Comparison of ENCODE assay signal across 15 cellular contexts in the genomic region with DNA sequence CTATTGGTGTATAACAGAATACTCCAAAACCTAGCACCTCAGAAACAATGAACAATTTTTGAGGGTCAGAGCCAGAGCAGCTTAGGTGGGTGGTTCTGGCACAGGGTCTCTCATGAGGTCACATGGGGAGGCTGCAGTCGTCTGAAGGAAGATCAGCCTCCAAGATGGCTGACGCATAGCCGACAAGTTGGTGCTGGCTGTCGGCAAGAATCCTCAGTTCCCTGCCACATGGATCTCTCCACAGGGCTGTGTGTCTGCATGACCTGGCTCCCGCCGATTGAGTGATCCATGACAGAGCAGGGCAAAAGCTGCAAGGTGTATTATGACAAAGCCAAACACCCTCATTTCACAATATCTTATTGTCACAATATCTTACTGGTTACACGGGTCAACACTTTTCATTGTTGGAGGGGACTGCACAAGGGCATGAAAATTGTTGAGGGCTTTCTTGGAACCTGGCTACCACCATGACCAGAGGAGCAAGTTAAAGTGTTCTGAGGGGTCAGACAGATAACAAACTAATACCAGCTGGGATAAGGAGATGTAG. TPM values are rescaled to one million over a fixed set of nuclear protein-coding genes. Genes with fewer than 3 reads are reported as not detected.
DNase-seq lines count a peak whose midpoint lies in the region; ATAC-seq and TF ChIP-seq lines count a peak whose summit lies in the region.
"Had no signal": no experiment of that assay in that cellular context is flagged by ENCODE, and none has a peak within 500 bp of the region (broad histone marks: within the 10 kb centered on the region; RNA-seq: fewer than 3 reads in every experiment).

No MANE protein-coding gene starts in this region.

- no TSS peak for BruUV-seq in OCI-LY7 (replicated peaks; lab: Mats Ljungman, UMichigan)

- H3K9me3 Mint-ChIP-seq in CD4-positive, alpha-beta memory T cell: no peaks in the 10 kb centered on the region
- no peaks in the 10 kb centered on the region for H3K9me3 Mint-ChIP-seq in dendritic cell treated with granulocyte-macrophage colony-stimulating factor and Interleukin-4, amounts not matched to agents 40 ng/mL and 50 ng/mL, for 4 days
- no peaks in the 10 kb centered on the region for H3K9me3 Mint-ChIP-seq in naive thymus-derived CD8-positive, alpha-beta T cell

- H3K4me1 ChIP-seq in CD4-positive, alpha-beta memory T cell (ENCODE audit: insufficient read depth, low read length): peaks cover 79% of the 10 kb centered on the region
- H3K4me1 ChIP-seq in OCI-LY7 (ENCODE audit: insufficient read depth, low read length, poor library complexity, severe bottlenecking): peaks cover 68% of the 10 kb centered on the region

- no peak for DNase-seq in CD4-positive, alpha-beta memory T cell
- DNase-seq in OCI-LY7 (ENCODE audit: low spot score) (no peak), HK-2 (ENCODE audit: unreplicated experiment) (no peak)
- no peak for DNase-seq in naive thymus-derived CD8-positive, alpha-beta T cell
- DNase-seq: effector CD8-positive, alpha-beta T cell; KBM-7; NCI-H1930; stimulated activated naive CD4-positive, alpha-beta T cell treated with Interleukin-2 at 50 U/mL for 16 hours had no signal

- no peaks in the 10 kb centered on the region for H3K27me3 ChIP-seq in CD4-positive, alpha-beta memory T cell (ENCODE audit: insufficient read depth, low read length)
- H3K27me3 ChIP-seq: ascending aorta, heart left ventricle had no signal

- no peaks in the 10 kb centered on the region for H3K9me3 ChIP-seq in CD4-positive, alpha-beta memory T cell (ENCODE audit: control insufficient read depth in 1 of 2, low read length in 2 of 2)
- H3K9me3 ChIP-seq in OCI-LY7 (ENCODE audit: low read length): no peaks in the 10 kb centered on the region
- H3K9me3 ChIP-seq: ascending aorta, heart left ventricle had no signal

- POLR2A ChIA-PET in CD4-positive, alpha-beta memory T cell (lab: Charles Lee; ENCODE audit: partially characterized antibody): interaction anchor here (1.0 to 9.0 kb wide), 2 partner anchors 16 to 31 kb away, joined by 3 to 418 read pairs; a partner anchor contains a TSS
- POLR2A ChIA-PET in OCI-LY7 (lab: Charles Lee): interaction anchor here (0.6 to 4.9 kb wide), 4 partner anchors 10 to 87 kb away, joined by 3 to 45 read pairs (median 4); no protein-coding TSS in a partner anchor
- POLR2A ChIA-PET in naive thymus-derived CD8-positive, alpha-beta T cell (lab: Charles Lee): interaction anchor here (1.3 to 5.3 kb wide), 2 partner anchors 14 to 18 kb away, joined by 3 to 45 read pairs; a partner anchor contains a TSS

- H3K4me3 ChIP-seq in CD4-positive, alpha-beta memory T cell (ENCODE audit: low read length in 2 of 2): no peak overlapping the region
- peak overlapping the region; percentile 86 for H3K4me3 ChIP-seq in OCI-LY7 (ENCODE audit: low read depth, low read length, poor library complexity, severe bottlenecking)
- H3K4me3 ChIP-seq: heart left ventricle had no signal

- no peak for ATAC-seq in naive thymus-derived CD8-positive, alpha-beta T cell
- ATAC-seq in HG02973 (IDR thresholded peaks at IDR 0.05; ENCODE audit: unreplicated experiment) (no peak), HG02840 (IDR thresholded peaks at IDR 0.05; ENCODE audit: low FRiP score, unreplicated experiment) (no peak)
- no peak for ATAC-seq in activated CD4-positive, CD25-positive, alpha-beta regulatory T cell treated with anti-CD3 and anti-CD28 coated beads, Interleukin-2, amount 50 U/mL, for 24 hours

- CTCF ChIA-PET in CD4-positive, alpha-beta memory T cell (lab: Charles Lee; ENCODE audit: partially characterized antibody): interaction anchor here (1.0 to 1.3 kb wide), 3 partner anchors 15 to 32 kb away, joined by 3 read pairs; no protein-coding TSS in a partner anchor
- CTCF ChIA-PET in OCI-LY7 (lab: Charles Lee; ENCODE audit: unreplicated experiment): no interaction called here

- no peaks in the 10 kb centered on the region for H3K36me3 ChIP-seq in CD4-positive, alpha-beta memory T cell (ENCODE audit: insufficient read depth, low read length)
- H3K36me3 ChIP-seq in OCI-LY7 (ENCODE audit: insufficient read depth, low read length): peaks cover 13% of the 10 kb centered on the region
- H3K36me3 ChIP-seq: ascending aorta, heart left ventricle had no signal

- peak overlapping the region; percentile 85 to 99 (median 88) for H3K27ac Mint-ChIP-seq in CD4-positive, alpha-beta memory T cell
- peak overlapping the region; percentile 45 for H3K27ac Mint-ChIP-seq in dendritic cell treated with granulocyte-macrophage colony-stimulating factor and Interleukin-4, amounts not matched to agents 40 ng/mL and 50 ng/mL, for 4 days
- peak overlapping the region; percentile 52 to 90 (median 78) for H3K27ac Mint-ChIP-seq in naive thymus-derived CD8-positive, alpha-beta T cell

- no peak for TF ChIP-seq CTCF in OCI-LY7 (conservative IDR thresholded peaks at IDR 0.05; ENCODE audit: low read length)

- H3K9me2 ChIP-seq in OCI-LY7 (ENCODE audit: insufficient read depth, low read length): no peaks in the 10 kb centered on the region

- no peak overlapping the region for H2AFZ ChIP-seq in OCI-LY7 (ENCODE audit: low read length)
- H2AFZ ChIP-seq: parathyroid adenoma had no signal

- no peaks in the 10 kb centered on the region for H3K27me3 Mint-ChIP-seq in CD4-positive, alpha-beta memory T cell
- no peaks in the 10 kb centered on the region for H3K27me3 Mint-ChIP-seq in dendritic cell treated with granulocyte-macrophage colony-stimulating factor and Interleukin-4, amounts not matched to agents 40 ng/mL and 50 ng/mL, for 4 days
- no peaks in the 10 kb centered on the region for H3K27me3 Mint-ChIP-seq in naive thymus-derived CD8-positive, alpha-beta T cell

- peaks cover 63 to 91% (median 75%) of the 10 kb centered on the region in 4 donors for H3K4me1 Mint-ChIP-seq in CD4-positive, alpha-beta memory T cell
- H3K4me1 Mint-ChIP-seq in dendritic cell treated with granulocyte-macrophage colony-stimulating factor and Interleukin-4, amounts not matched to agents 40 ng/mL and 50 ng/mL, for 4 days (ENCODE audit: low read depth): peaks cover 73% of the 10 kb centered on the region
- H3K4me1 Mint-ChIP-seq in naive thymus-derived CD8-positive, alpha-beta T cell: peaks cover 51 to 87% (median 80%) of the 10 kb centered on the region in 4 donors

- H3K79me2 ChIP-seq in OCI-LY7 (ENCODE audit: insufficient read depth, low read depth, low read length): peaks cover 97% of the 10 kb centered on the region

- peak overlapping the region in 7 of 8 donors; percentile 60 to 98 (median 71) for H3K4me3 Mint-ChIP-seq in CD4-positive, alpha-beta memory T cell
- H3K4me3 Mint-ChIP-seq in dendritic cell treated with granulocyte-macrophage colony-stimulating factor and Interleukin-4, amounts not matched to agents 40 ng/mL and 50 ng/mL, for 4 days: no peak overlapping the region
- peak overlapping the region in 9 of 10 donors; percentile 47 to 77 (median 61) for H3K4me3 Mint-ChIP-seq in naive thymus-derived CD8-positive, alpha-beta T cell

- peak overlapping the region; percentile 12 for H3K27ac ChIP-seq in CD4-positive, alpha-beta memory T cell (ENCODE audit: low read depth, low read length)
- peak overlapping the region; percentile 53 for H3K27ac ChIP-seq in OCI-LY7 (ENCODE audit: low read depth, low read length, poor library complexity, severe bottlenecking)
- H3K27ac ChIP-seq: ascending aorta, parathyroid adenoma had no signal

- peak overlapping the region; percentile 93 for H3K4me2 ChIP-seq in OCI-LY7 (ENCODE audit: low read length)

- H4K20me1 ChIP-seq in OCI-LY7 (ENCODE audit: insufficient read depth, low read length): peaks cover 31% of the 10 kb centered on the region; the same call in 1 of the 2 replicates

- H3K36me3 Mint-ChIP-seq in CD4-positive, alpha-beta memory T cell: peaks cover 0 to 28% of the 10 kb centered on the region in 2 donors
- H3K36me3 Mint-ChIP-seq in dendritic cell treated with granulocyte-macrophage colony-stimulating factor and Interleukin-4, amounts not matched to agents 40 ng/mL and 50 ng/mL, for 4 days (ENCODE audit: low read depth): peaks cover 22% of the 10 kb centered on the region
- H3K36me3 Mint-ChIP-seq in naive thymus-derived CD8-positive, alpha-beta T cell: peaks cover 0 to 2% (median 0%) of the 10 kb centered on the region in 3 donors

- intact Hi-C loops in CD4-positive, alpha-beta memory T cell (cut with micrococcal nuclease): no loop called here
- intact Hi-C loops in OCI-LY7 (cut with micrococcal nuclease; ENCODE audit: unreplicated experiment): no loop called here
- intact Hi-C loops in dendritic cell treated with granulocyte-macrophage colony-stimulating factor and Interleukin-4, amounts not matched to agents 40 ng/mL and 50 ng/mL, for 4 days (cut with micrococcal nuclease): no loop called here

RNA-seq across cellular contexts. Expression of a gene that starts 4.2 kb away (rescaled TPM):
- total RNA-seq in CD4-positive, alpha-beta memory T cell: 100 to 1,000 TPM; 199 to 219 TPM
- polyA plus RNA-seq in CD4-positive, alpha-beta memory T cell: 1,000 to 10,000 TPM in 1 of 2 donors, 100 to 1,000 TPM in 1; 962 to 1,169 TPM
- 240 and 260 TPM in 2 replicates for total RNA-seq in OCI-LY7 (2014; rRNA removed; shearing (Covaris generic))
- total RNA-seq in OCI-LY7 (2022): 222 and 230 TPM in 2 replicates
- 100 to 1,000 TPM; 184 to 194 TPM for total RNA-seq in naive thymus-derived CD8-positive, alpha-beta T cell
- 100 to 1,000 TPM; 828 to 956 (median 830) TPM for polyA plus RNA-seq in naive thymus-derived CD8-positive, alpha-beta T cell

RNA-seq across cellular contexts. Expression of a gene that starts 18.5 kb away (rescaled TPM):
- 100 to 1,000 TPM; 477 to 489 TPM for total RNA-seq in CD4-positive, alpha-beta memory T cell
- 1,000 to 10,000 TPM; 2,683 to 3,569 TPM for polyA plus RNA-seq in CD4-positive, alpha-beta memory T cell
- total RNA-seq in OCI-LY7 (2014; rRNA removed; shearing (Covaris generic)): 377 and 423 TPM in 2 replicates
- 301 TPM in 2 replicates for total RNA-seq in OCI-LY7 (2022)
- 100 to 1,000 TPM; 432 to 443 TPM for total RNA-seq in naive thymus-derived CD8-positive, alpha-beta T cell
- 1,000 to 10,000 TPM; 2,292 to 2,558 (median 2,421) TPM for polyA plus RNA-seq in naive thymus-derived CD8-positive, alpha-beta T cell

RNA-seq across cellular contexts. Expression of a gene that starts 46.4 kb away (rescaled TPM):
- total RNA-seq in CD4-positive, alpha-beta memory T cell: 1 to 10 TPM; 3.5 to 4.2 TPM
- polyA plus RNA-seq in CD4-positive, alpha-beta memory T cell: under 1 TPM; 0.09 to 0.18 TPM
- total RNA-seq in OCI-LY7 (2014; rRNA removed; shearing (Covaris generic)): 3.8 and 5.7 TPM in 2 replicates
- 2.3 and 2.4 TPM in 2 replicates for total RNA-seq in OCI-LY7 (2022)
- 1 to 10 TPM; 5.5 to 5.6 TPM for total RNA-seq in naive thymus-derived CD8-positive, alpha-beta T cell
- 1 to 10 TPM in 1 of 3 donors, under 1 TPM in 2; 0.52 to 1.5 (median 0.88) TPM for polyA plus RNA-seq in naive thymus-derived CD8-positive, alpha-beta T cell
